26 cellular contexts compared by ENCODE assay signal in genomic region chr2:17849260-17849659, GRCh38. TPM values are rescaled to one million over a fixed set of nuclear protein-coding genes. Genes with fewer than 3 reads are reported as not detected.
A peak's percentile ranks its signal among the peaks of the same experiment; 100 is the strongest.
DNase-seq lines count a peak whose midpoint lies in the region; ATAC-seq and TF ChIP-seq lines count a peak whose summit lies in the region.
"Had no signal": no experiment of that assay in that cellular context is flagged by ENCODE, and none has a peak within 500 bp of the region (broad histone marks: within the 10 kb centered on the region; RNA-seq: fewer than 3 reads in every experiment).

No MANE protein-coding gene starts in this region.

- no peaks in the 10 kb centered on the region for H4K20me1 ChIP-seq in GM23338 (replicated peaks; ENCODE audit: insufficient read depth)
- H4K20me1 ChIP-seq: BLaER1 had no signal

- no peaks in the 10 kb centered on the region for H3K9me2 ChIP-seq in GM23338 (ENCODE audit: insufficient read depth)

- no peak for TF ChIP-seq CTCF in GM23338 (conservative IDR thresholded peaks at IDR 0.05; ENCODE audit: low read depth in 2 of 2)

- H3K36me3 Mint-ChIP-seq in GM23338 (ENCODE audit: low read depth): no peaks in the 10 kb centered on the region
- no peaks in the 10 kb centered on the region for H3K36me3 Mint-ChIP-seq in activated naive CD8-positive, alpha-beta T cell treated with anti-CD3 and anti-CD28 coated beads, Interleukin-2, amount 50 U/mL, for 24 hours (ENCODE audit: low read depth)
- H3K36me3 Mint-ChIP-seq: CD4-positive, CD25-positive, alpha-beta regulatory T cell had no signal

- H3K4me3 Mint-ChIP-seq in GM23338: no peak overlapping the region
- H3K4me3 Mint-ChIP-seq in activated naive CD8-positive, alpha-beta T cell treated with anti-CD3 and anti-CD28 coated beads, Interleukin-2, amount 50 U/mL, for 24 hours: no peak overlapping the region
- H3K4me3 Mint-ChIP-seq: CD4-positive, CD25-positive, alpha-beta regulatory T cell; HFFc6 had no signal

- H3K9me3 Mint-ChIP-seq in GM23338: no peaks in the 10 kb centered on the region
- H3K9me3 Mint-ChIP-seq in activated naive CD8-positive, alpha-beta T cell treated with anti-CD3 and anti-CD28 coated beads, Interleukin-2, amount 50 U/mL, for 24 hours: no peaks in the 10 kb centered on the region
- H3K9me3 Mint-ChIP-seq: CD4-positive, CD25-positive, alpha-beta regulatory T cell; HFFc6 had no signal

- H3K27me3 ChIP-seq in GM23338 (ENCODE audit: insufficient read depth): no peaks in the 10 kb centered on the region
- H3K27me3 ChIP-seq: BLaER1 had no signal

- H3K4me3 ChIP-seq in GM23338: no peak overlapping the region
- H3K4me3 ChIP-seq: BLaER1, GM23248, HAP-1 had no signal

- no peak for ATAC-seq in GM23338
- ATAC-seq in activated naive CD8-positive, alpha-beta T cell treated with anti-CD3 and anti-CD28 coated beads, Interleukin-2, amount 50 U/mL, for 24 hours: no peak
- ATAC-seq: SK-N-SH treated with all-trans-retinoic acid at 6 μM for 48 hours had no signal

- no peak overlapping the region for H3K27ac ChIP-seq in GM23338 (ENCODE audit: low read depth)
- H3K27ac ChIP-seq: BLaER1, GM23248 had no signal

- H3K27ac Mint-ChIP-seq in GM23338: no peak overlapping the region
- no peak overlapping the region for H3K27ac Mint-ChIP-seq in activated naive CD8-positive, alpha-beta T cell treated with anti-CD3 and anti-CD28 coated beads, Interleukin-2, amount 50 U/mL, for 24 hours
- H3K27ac Mint-ChIP-seq: HFFc6 had no signal

- no peak overlapping the region for H3K4me2 ChIP-seq in GM23338
- H3K4me2 ChIP-seq: BLaER1 had no signal

- H3K36me3 ChIP-seq in GM23338 (ENCODE audit: insufficient read depth): no peaks in the 10 kb centered on the region
- H3K36me3 ChIP-seq: BLaER1, HAP-1 had no signal

- DNase-seq in GM23338 (ENCODE audit: low spot score) (no peak), NCI-H82 treated with DMSO at 0.1 percent for 48 hours (lab: John Stamatoyannopoulos, UW; ENCODE audit: unreplicated experiment) (peak; percentile 35), myocyte (ENCODE audit: low read depth) (peak; percentile 16), retina (peak; percentile 21), NCI-H2227 treated with DMSO at 0.1 percent for 48 hours (lab: John Stamatoyannopoulos, UW) (no peak), DMS153 (lab: John Stamatoyannopoulos, UW) (no peak)
- DNase-seq in activated naive CD8-positive, alpha-beta T cell treated with anti-CD3 and anti-CD28 coated beads, Interleukin-2, amount 50 U/mL, for 24 hours: no peak
- DNase-seq: CD4-positive, CD25-positive, alpha-beta regulatory T cell; DMS53; GM23248; HFFc6; KBM-7; MV-4-11; NCI-H1105; NCI-H1436 treated with DMSO at 0.1 percent for 48 hours; NCI-H187 treated with DMSO at 0.1 percent for 48 hours; SIG-M5 had no signal

- H2AFZ ChIP-seq in GM23338: peak overlapping the region; percentile 81
- H2AFZ ChIP-seq: GM23248 had no signal

- H3K4me1 ChIP-seq in GM23338 (ENCODE audit: insufficient read depth): no peaks in the 10 kb centered on the region
- H3K4me1 ChIP-seq: HAP-1 had no signal

- no peaks in the 10 kb centered on the region for H3K27me3 Mint-ChIP-seq in GM23338 (ENCODE audit: insufficient read depth, low read depth, poor library complexity)
- peaks cover 4% of the 10 kb centered on the region for H3K27me3 Mint-ChIP-seq in activated naive CD8-positive, alpha-beta T cell treated with anti-CD3 and anti-CD28 coated beads, Interleukin-2, amount 50 U/mL, for 24 hours
- H3K27me3 Mint-ChIP-seq: CD4-positive, CD25-positive, alpha-beta regulatory T cell had no signal

- H3K4me1 Mint-ChIP-seq in GM23338: peaks cover 3% of the 10 kb centered on the region; the same call in 1 of the 3 replicates
- no peaks in the 10 kb centered on the region for H3K4me1 Mint-ChIP-seq in activated naive CD8-positive, alpha-beta T cell treated with anti-CD3 and anti-CD28 coated beads, Interleukin-2, amount 50 U/mL, for 24 hours
- H3K4me1 Mint-ChIP-seq: CD4-positive, CD25-positive, alpha-beta regulatory T cell had no signal

- no peaks in the 10 kb centered on the region for H3K79me2 ChIP-seq in GM23338 (replicated peaks; ENCODE audit: insufficient read depth)

- H3F3A ChIP-seq in GM23338 (replicated peaks; ENCODE audit: low read depth): no peaks in the 10 kb centered on the region

TF ChIP-seq in GM23338, 12 proteins besides CTCF, POLR2A, EP300 and RAD21:
- TF ChIP-seq ETS1 (IDR thresholded peaks at IDR 0.05) (no peak), ZNF114 (CRISPR knock-in tag; IDR thresholded peaks at IDR 0.05) (no peak), ZNF331 (CRISPR knock-in tag; IDR thresholded peaks at IDR 0.05; ENCODE audit: low read depth) (no peak), REST (IDR thresholded peaks at IDR 0.05; ENCODE audit: unreplicated experiment) (no peak), STAT1 (IDR thresholded peaks at IDR 0.05; ENCODE audit: unreplicated experiment) (no peak)

RNA-seq across cellular contexts. Expression of gene KCNS3, which starts 29.2 kb away (rescaled TPM):
- total RNA-seq in GM23338 (2014; rRNA removed; shearing (Covaris generic)): 62.4 and 80.0 TPM in 2 replicates
- 20.6 and 23.2 TPM in 2 replicates for polyA plus RNA-seq in GM23338 (2016; fragmentation: Nextera tagmentation; extraction: Ambion mirVana)
- total RNA-seq in myocyte: 8.8 and 18.0 TPM in 2 replicates
- 8.2 TPM for polyA plus RNA-seq in myocyte (2012)
- total RNA-seq: CD4-positive, CD25-positive, alpha-beta regulatory T cell; G401 had no signal
- polyA plus RNA-seq: CD4-positive, CD25-positive, alpha-beta regulatory T cell had no signal

RNA-seq across cellular contexts. Expression of gene MSGN1, which starts 33.0 kb away (rescaled TPM):
- not detected in 2 replicates for total RNA-seq in GM23338 (2014; rRNA removed; shearing (Covaris generic))
- polyA plus RNA-seq in GM23338 (2016; fragmentation: Nextera tagmentation; extraction: Ambion mirVana): not detected in 2 replicates
- not detected in 2 replicates for total RNA-seq in myocyte
- not detected for polyA plus RNA-seq in myocyte (2012)
- total RNA-seq: A172; CD4-positive, CD25-positive, alpha-beta regulatory T cell; Daoy; GM23248; HFFc6; MCF 10A; NCI-H460 had no signal
- polyA plus RNA-seq: AG04450; CD4-positive, CD25-positive, alpha-beta regulatory T cell; GM23248 had no signal

Comparison
In these comparisons a context has a peak if more than half of its experiments do, and no peak if none do; other contexts are left out.
1. DNase-seq: peak in NCI-H82 treated with DMSO at 0.1 percent for 48 hours (single experiment), myocyte (single experiment) and retina (single experiment); none in GM23338 (single experiment), NCI-H2227 treated with DMSO at 0.1 percent for 48 hours (single experiment), DMS153 (single experiment) and activated naive CD8-positive, alpha-beta T cell treated with anti-CD3 and anti-CD28 coated beads, Interleukin-2, amount 50 U/mL, for 24 hours (single experiment).